16 cellular contexts compared by ENCODE assay signal in genomic region chr20:60088236-60088635, GRCh38.
"Had no signal": no experiment of that assay in that cellular context is flagged by ENCODE, and none has a peak within 500 bp of the region (broad histone marks: within the 10 kb centered on the region; RNA-seq: fewer than 3 reads in every experiment).

No MANE protein-coding gene starts in this region.

- H3K27ac Mint-ChIP-seq: nephron; progenitor cell of endocrine pancreas; stimulated activated memory B cell treated with anti-CD40 and anti-IgM and Interleukin-4, amounts not matched to agents 10 μg/mL and 1 μg/mL and 100 μg/mL, for 72 hours; stimulated activated naive CD8-positive, alpha-beta T cell treated with anti-CD3 and anti-CD28 coated beads, Interleukin-15, Interleukin-2, amounts not matched to agents 100 ng/mL and 50 ng/mL, for 24 hours had no signal

- H3K36me3 Mint-ChIP-seq: stimulated activated memory B cell treated with anti-CD40 and anti-IgM and Interleukin-4, amounts not matched to agents 10 μg/mL and 1 μg/mL and 100 μg/mL, for 72 hours had no signal

- H3K4me1 ChIP-seq: gastrocnemius medialis, pancreas, transverse colon had no signal

- H3K4me1 Mint-ChIP-seq: nephron; stimulated activated memory B cell treated with anti-CD40 and anti-IgM and Interleukin-4, amounts not matched to agents 10 μg/mL and 1 μg/mL and 100 μg/mL, for 72 hours had no signal

- H3K27ac ChIP-seq: epithelial cell of prostate, esophagus muscularis mucosa, gastrocnemius medialis, pancreas, transverse colon had no signal

- ATAC-seq: effector memory CD8-positive, alpha-beta T cell; gastrocnemius medialis; left lobe of liver; mucosa of descending colon; pancreas; stimulated activated memory B cell treated with anti-CD40 and anti-IgM and Interleukin-4, amounts not matched to agents 10 μg/mL and 1 μg/mL and 100 μg/mL, for 72 hours had no signal

- DNase-seq: effector memory CD8-positive, alpha-beta T cell; gastrocnemius medialis; mucosa of descending colon; occipital lobe; pancreas; stimulated activated CD8-positive, alpha-beta memory T cell treated with anti-CD3 and anti-CD28 coated beads, Interleukin-4, amount 100 ng/mL, for 48 hours; transverse colon had no signal

- H3K9me3 Mint-ChIP-seq: effector memory CD8-positive, alpha-beta T cell; stimulated activated memory B cell treated with anti-CD40 and anti-IgM and Interleukin-4, amounts not matched to agents 10 μg/mL and 1 μg/mL and 100 μg/mL, for 72 hours; stimulated activated naive CD8-positive, alpha-beta T cell treated with anti-CD3 and anti-CD28 coated beads, Interleukin-15, Interleukin-2, amounts not matched to agents 100 ng/mL and 50 ng/mL, for 24 hours had no signal

- H3K36me3 ChIP-seq: esophagus muscularis mucosa, gastrocnemius medialis, heart right ventricle, pancreas, transverse colon had no signal

- H3K4me3 ChIP-seq: mucosa of descending colon, smooth muscle cell, transverse colon had no signal

- H3K9me3 ChIP-seq: gastrocnemius medialis, mucosa of descending colon, pancreas had no signal

- H3K4me3 Mint-ChIP-seq: nephron; stimulated activated memory B cell treated with anti-CD40 and anti-IgM and Interleukin-4, amounts not matched to agents 10 μg/mL and 1 μg/mL and 100 μg/mL, for 72 hours; stimulated activated naive CD8-positive, alpha-beta T cell treated with anti-CD3 and anti-CD28 coated beads, Interleukin-15, Interleukin-2, amounts not matched to agents 100 ng/mL and 50 ng/mL, for 24 hours had no signal
